ENCODE assay signal across 8 cellular contexts in genomic region chr1:77533660-77534295, GRCh38.
A peak's percentile ranks its signal among the peaks of the same experiment; 100 is the strongest.
DNase-seq lines count a peak whose midpoint lies in the region; ATAC-seq and TF ChIP-seq lines count a peak whose summit lies in the region.

No MANE protein-coding gene starts in this region.

- no peak for TF ChIP-seq POLR2A in gastrocnemius medialis (IDR thresholded peaks at IDR 0.05)

- intact Hi-C loops in gastrocnemius medialis (cut with DNase I; ENCODE audit: low total_unique reads): loop anchor here (5.0 to 10.0 kb wide), 2 partner anchors 386 to 1379 kb away; no protein-coding TSS in a partner anchor

- H3K9me3 ChIP-seq in right atrium auricular region: no peaks in the 10 kb centered on the region
- no peaks in the 10 kb centered on the region for H3K9me3 ChIP-seq in gastrocnemius medialis

- in situ Hi-C loops in gastrocnemius medialis (cut with MboI; ENCODE audit: low sequenced_read_pairs in 4 of 4): loop anchor here in 3 of 4 donors (10.0 to 25.0 kb wide), 2 partner anchors 371 to 389 kb away; no protein-coding TSS in a partner anchor

- DNase-seq in SHP77 (lab: John Stamatoyannopoulos, UW) (peak; percentile 43 to 53), SHP77 treated with DMSO at 0.1 percent for 48 hours (lab: John Stamatoyannopoulos, UW) (no peak), M059J (ENCODE audit: low read depth) (peak; percentile 71), T-helper 22 cell (ENCODE audit: low read depth) (peak; percentile 7), right atrium auricular region (ENCODE audit: low spot score) (peak; percentile 64), gastrocnemius medialis (no peak)

- TF ChIP-seq CTCF in right atrium auricular region (IDR thresholded peaks at IDR 0.05) (peak; percentile 70 to 88), gastrocnemius medialis (IDR thresholded peaks at IDR 0.05 in 4 of 5, conservative IDR thresholded peaks at IDR 0.05 in 1 of 5) (peak; percentile 42 to 79 (median 58))

- ATAC-seq in gastrocnemius medialis (peak; percentile 41 to 49), GM19324 (IDR thresholded peaks at IDR 0.05; ENCODE audit: low FRiP score, unreplicated experiment) (no peak)

- H3K4me3 ChIP-seq in right atrium auricular region (no peak overlapping the region), gastrocnemius medialis (no peak overlapping the region)

- H3K36me3 ChIP-seq in right atrium auricular region (no peaks in the 10 kb centered on the region), gastrocnemius medialis (no peaks in the 10 kb centered on the region)

- H3K27ac ChIP-seq in angular gyrus (ENCODE audit: low read depth, low read length) (peak overlapping the region; percentile 84), right atrium auricular region (no peak overlapping the region), gastrocnemius medialis (no peak overlapping the region)

- H3K4me1 ChIP-seq in right atrium auricular region: peaks cover 0 to 4% of the 10 kb centered on the region in 2 donors
- peaks cover 0 to 2% of the 10 kb centered on the region in 2 donors for H3K4me1 ChIP-seq in gastrocnemius medialis

- H3K27me3 ChIP-seq in right atrium auricular region: no peaks in the 10 kb centered on the region
- no peaks in the 10 kb centered on the region for H3K27me3 ChIP-seq in gastrocnemius medialis

Comparison
In these comparisons a context has a peak if more than half of its experiments do, and no peak if none do; other contexts are left out.
1. DNase-seq: peak in SHP77 (2 of 2), M059J (single experiment), T-helper 22 cell (single experiment) and right atrium auricular region (single experiment); none in SHP77 treated with DMSO at 0.1 percent for 48 hours (single experiment) and gastrocnemius medialis (0 of 2).